17 cellular contexts compared by ENCODE assay signal in genomic region chr2:154466226-154466625, GRCh38.
DNase-seq lines count a peak whose midpoint lies in the region; ATAC-seq lines count a peak whose summit lies in the region.
"Had no signal": no experiment of that assay in that cellular context is flagged by ENCODE, and none has a peak within 500 bp of the region (broad histone marks: within the 10 kb centered on the region; RNA-seq: fewer than 3 reads in every experiment).

No MANE protein-coding gene starts in this region.

- no peak for ATAC-seq in GM18870 (IDR thresholded peaks at IDR 0.05; ENCODE audit: unreplicated experiment)
- ATAC-seq: GM23338 had no signal

- DNase-seq in HS-5 (ENCODE audit: low read depth) (peak; percentile 65), Kasumi-1 (lab: John Stamatoyannopoulos, UW) (peak; percentile 44 to 52), myocyte (ENCODE audit: low read depth) (peak; percentile 50), foreskin melanocyte (no peak)
- DNase-seq in stimulated activated naive CD4-positive, alpha-beta T cell treated with Interleukin-2 at 50 U/mL for 16 hours (lab: John Stamatoyannopoulos, UW) = no peak
- DNase-seq: ACHN; BE2C; C1 segment of cervical spinal cord; CD4-positive, CD25-positive, alpha-beta regulatory T cell; CD8-positive, alpha-beta memory T cell; COR-L47; DMS 273 treated with DMSO at 0.1 percent for 48 hours; DMS53; DND-41; EL had no signal

Comparison
In these comparisons a context has a peak if more than half of its experiments do, and no peak if none do; other contexts are left out.
1. DNase-seq: peak in HS-5 (single experiment), Kasumi-1 (2 of 2) and myocyte (single experiment); none in foreskin melanocyte (single experiment) and stimulated activated naive CD4-positive, alpha-beta T cell treated with Interleukin-2 at 50 U/mL for 16 hours (single experiment).